17 cellular contexts compared by ENCODE assay signal in the genomic region with DNA sequence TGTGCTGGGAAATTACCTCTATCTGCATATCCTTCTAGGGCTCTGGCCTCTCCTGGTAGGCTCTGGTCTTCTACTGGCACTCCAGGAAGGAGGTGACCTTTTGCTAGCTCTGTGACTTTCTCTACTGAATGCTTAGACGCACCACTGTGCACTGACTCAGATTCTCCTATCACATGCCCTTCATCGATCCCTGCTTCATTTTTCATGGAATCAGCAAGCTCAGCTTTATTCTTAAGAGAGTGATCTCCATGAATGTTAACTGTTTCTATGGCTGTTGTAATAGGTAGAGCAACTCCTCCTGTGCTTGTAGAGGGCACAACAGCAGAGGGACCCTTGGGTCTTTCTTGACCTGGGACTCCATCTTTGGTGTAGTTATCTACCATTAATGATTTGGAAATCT.
"Had no signal": no experiment of that assay in that cellular context is flagged by ENCODE, and none has a peak within 500 bp of the region (broad histone marks: within the 10 kb centered on the region; RNA-seq: fewer than 3 reads in every experiment).

No MANE protein-coding gene starts in this region.

- DNase-seq: activated CD4-positive, alpha-beta T cell treated with anti-CD3 and anti-CD28 coated beads for 1 hour; activated CD4-positive, alpha-beta T cell treated with anti-CD3 and anti-CD28 coated beads, Interleukin-2, amount 50 U/mL, for 48 hours; activated CD8-positive, alpha-beta memory T cell treated with anti-CD3 and anti-CD28 coated beads, Interleukin-2, amount 10 ng/mL, durations not matched to agents 7 days and 5 days; activated gamma-delta T cell; activated naive CD8-positive, alpha-beta T cell treated with anti-CD3 and anti-CD28 coated beads for 36 hours; activated T-cell treated with anti-CD3 and anti-CD28 coated beads, Interleukin-2, amount 50 U/mL, for 24 hours; colonic mucosa; hippocampal formation; kidney glomerular epithelial cell; mammary epithelial cell; small intestine; T-helper 9 cell; thyroid gland had no signal

- H3K9me3 ChIP-seq: colonic mucosa, gastroesophageal sphincter, thyroid gland, vagina had no signal

- ATAC-seq: activated CD8-positive, alpha-beta memory T cell treated with anti-CD3 and anti-CD28 coated beads, Interleukin-2, amount 10 ng/mL, durations not matched to agents 7 days and 5 days; gastroesophageal sphincter; natural killer cell treated with Interleukin-12 subunit alpha and Interleukin-12 subunit beta and Interleukin-15 and Interleukin-18, amount 100 ng/mL, for 72 hours had no signal

- H3K27me3 ChIP-seq: colonic mucosa, gastroesophageal sphincter, thyroid gland, vagina had no signal

- H3K27ac ChIP-seq: colonic mucosa, gastroesophageal sphincter, thyroid gland, vagina had no signal

- H3K4me1 ChIP-seq: colonic mucosa, gastroesophageal sphincter, thyroid gland, vagina had no signal

- H3K36me3 ChIP-seq: colonic mucosa had no signal

- H3K4me3 Mint-ChIP-seq: activated CD8-positive, alpha-beta memory T cell treated with anti-CD3 and anti-CD28 coated beads, Interleukin-2, amount 10 ng/mL, durations not matched to agents 7 days and 5 days; activated naive CD8-positive, alpha-beta T cell treated with anti-CD3 and anti-CD28 coated beads for 36 hours; activated T-cell treated with anti-CD3 and anti-CD28 coated beads, Interleukin-2, amount 50 U/mL, for 24 hours; natural killer cell treated with Interleukin-12 subunit alpha and Interleukin-12 subunit beta and Interleukin-15 and Interleukin-18, amount 100 ng/mL, for 72 hours had no signal

- FAIRE-seq: bronchial epithelial cell, small intestine had no signal

- H3K9me3 Mint-ChIP-seq: activated naive CD8-positive, alpha-beta T cell treated with anti-CD3 and anti-CD28 coated beads for 36 hours; activated T-cell treated with anti-CD3 and anti-CD28 coated beads, Interleukin-2, amount 50 U/mL, for 24 hours; natural killer cell treated with Interleukin-12 subunit alpha and Interleukin-12 subunit beta and Interleukin-15 and Interleukin-18, amount 100 ng/mL, for 72 hours had no signal

- H3K4me3 ChIP-seq: colonic mucosa, gastroesophageal sphincter, thyroid gland, vagina had no signal

- H3K27ac Mint-ChIP-seq: activated CD8-positive, alpha-beta memory T cell treated with anti-CD3 and anti-CD28 coated beads, Interleukin-2, amount 10 ng/mL, durations not matched to agents 7 days and 5 days; activated naive CD8-positive, alpha-beta T cell treated with anti-CD3 and anti-CD28 coated beads for 36 hours; activated T-cell treated with anti-CD3 and anti-CD28 coated beads, Interleukin-2, amount 50 U/mL, for 24 hours; natural killer cell treated with Interleukin-12 subunit alpha and Interleukin-12 subunit beta and Interleukin-15 and Interleukin-18, amount 100 ng/mL, for 72 hours had no signal

- H3K27me3 Mint-ChIP-seq: activated CD8-positive, alpha-beta memory T cell treated with anti-CD3 and anti-CD28 coated beads, Interleukin-2, amount 10 ng/mL, durations not matched to agents 7 days and 5 days; activated naive CD8-positive, alpha-beta T cell treated with anti-CD3 and anti-CD28 coated beads for 36 hours; activated T-cell treated with anti-CD3 and anti-CD28 coated beads, Interleukin-2, amount 50 U/mL, for 24 hours; natural killer cell treated with Interleukin-12 subunit alpha and Interleukin-12 subunit beta and Interleukin-15 and Interleukin-18, amount 100 ng/mL, for 72 hours had no signal

- H3K4me1 Mint-ChIP-seq: activated naive CD8-positive, alpha-beta T cell treated with anti-CD3 and anti-CD28 coated beads for 36 hours had no signal
